ENCODE assay signal across 12 cellular contexts in the genomic region with DNA sequence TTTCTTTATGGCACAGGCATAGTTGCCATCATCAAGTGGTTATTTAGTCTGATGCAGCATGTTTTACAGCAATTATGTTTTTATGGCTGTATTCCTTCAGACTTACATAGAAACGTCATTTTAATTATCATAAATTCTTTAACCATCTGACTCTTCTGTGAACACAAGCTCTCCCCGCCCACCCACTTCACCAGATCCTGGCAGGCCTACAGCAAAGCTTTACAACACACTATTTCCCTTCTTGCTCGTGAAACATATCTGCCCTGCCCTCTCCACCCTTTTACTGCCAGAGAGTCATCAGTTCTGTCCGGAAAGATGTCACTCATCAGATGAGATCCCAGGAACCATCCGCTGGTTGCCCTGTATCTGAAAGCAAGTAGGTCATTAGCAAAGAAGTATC.
"Had no signal": no experiment of that assay in that cellular context is flagged by ENCODE, and none has a peak within 500 bp of the region (broad histone marks: within the 10 kb centered on the region; RNA-seq: fewer than 3 reads in every experiment).

No MANE protein-coding gene starts in this region.

- H3K36me3 ChIP-seq: gastrocnemius medialis, right lobe of liver had no signal

- H3K36me3 Mint-ChIP-seq: activated CD4-positive, alpha-beta memory T cell treated with anti-CD3 and anti-CD28 coated beads for 36 hours had no signal

- H3K9me3 ChIP-seq: gastrocnemius medialis, right lobe of liver had no signal

- H3K4me1 ChIP-seq: gastrocnemius medialis, right lobe of liver had no signal

- H3K9me3 Mint-ChIP-seq: activated CD4-positive, alpha-beta memory T cell treated with anti-CD3 and anti-CD28 coated beads for 36 hours; stimulated activated naive CD8-positive, alpha-beta T cell treated with anti-CD3 and anti-CD28 coated beads, Interleukin-15, Interleukin-2, amounts not matched to agents 100 ng/mL and 50 ng/mL, for 24 hours had no signal

- H3K27ac ChIP-seq: coronary artery, gastrocnemius medialis, right lobe of liver had no signal

- H3K27me3 Mint-ChIP-seq: stimulated activated naive CD8-positive, alpha-beta T cell treated with anti-CD3 and anti-CD28 coated beads, Interleukin-15, Interleukin-2, amounts not matched to agents 100 ng/mL and 50 ng/mL, for 24 hours had no signal

- H3K27ac Mint-ChIP-seq: activated CD4-positive, alpha-beta memory T cell treated with anti-CD3 and anti-CD28 coated beads for 36 hours; stimulated activated naive CD8-positive, alpha-beta T cell treated with anti-CD3 and anti-CD28 coated beads, Interleukin-15, Interleukin-2, amounts not matched to agents 100 ng/mL and 50 ng/mL, for 24 hours had no signal

- H3K4me3 ChIP-seq: coronary artery, gastrocnemius medialis, right lobe of liver had no signal

- ATAC-seq: right lobe of liver had no signal

- H3K27me3 ChIP-seq: gastrocnemius medialis had no signal

- DNase-seq: activated CD4-positive, alpha-beta memory T cell treated with anti-CD3 and anti-CD28 coated beads for 36 hours; activated CD4-positive, CD25-positive, alpha-beta regulatory T cell treated with anti-CD3 and anti-CD28 coated beads, Interleukin-2, amount 50 U/mL, for 72 hours; activated naive CD4-positive, alpha-beta T cell; effector CD4-positive, alpha-beta T cell; gastrocnemius medialis; mesendoderm; right lobe of liver; stimulated activated CD4-positive, alpha-beta T cell treated with anti-CD3 and anti-CD28 coated beads, Interleukin-2, amount 100 ng/mL, for 48 hours; stimulated activated CD8-positive, alpha-beta memory T cell treated with anti-CD3 and anti-CD28 coated beads, Interleukin-4, amount 100 ng/mL, for 48 hours; T-helper 9 cell had no signal

- H3K4me3 Mint-ChIP-seq: activated CD4-positive, alpha-beta memory T cell treated with anti-CD3 and anti-CD28 coated beads for 36 hours; stimulated activated naive CD8-positive, alpha-beta T cell treated with anti-CD3 and anti-CD28 coated beads, Interleukin-15, Interleukin-2, amounts not matched to agents 100 ng/mL and 50 ng/mL, for 24 hours had no signal
